2 cellular contexts compared by ENCODE assay signal in the genomic region with DNA sequence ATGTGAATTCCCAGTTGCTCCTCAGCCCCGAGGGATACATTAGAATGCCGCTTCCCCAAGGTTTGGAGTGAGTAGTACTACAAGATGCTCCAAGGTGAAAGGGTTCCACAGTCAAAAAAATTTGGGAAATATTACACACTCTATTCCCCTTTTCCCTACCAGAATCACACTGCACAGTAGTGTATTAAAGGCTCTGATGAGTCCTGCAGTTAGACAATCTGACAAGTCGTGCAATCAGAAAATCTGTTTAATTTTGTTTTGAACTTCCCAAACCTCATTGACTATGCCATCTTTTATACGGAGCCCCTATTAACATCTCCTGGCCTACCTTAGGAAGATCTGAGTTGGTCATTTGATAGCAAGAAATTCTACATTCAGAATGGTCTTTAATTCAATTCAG.
TF ChIP-seq lines count a peak whose summit lies in the region.

No MANE protein-coding gene starts in this region.

TF ChIP-seq in GM23338, 12 proteins besides CTCF, POLR2A, EP300 and RAD21:
- TF ChIP-seq ZNF114 (CRISPR knock-in tag; IDR thresholded peaks at IDR 0.05) (no peak), POLR2AphosphoS5 (IDR thresholded peaks at IDR 0.05; ENCODE audit: low read depth) (no peak), NANOG (IDR thresholded peaks at IDR 0.05; ENCODE audit: borderline replicate concordance) (no peak), JUNB (IDR thresholded peaks at IDR 0.05; ENCODE audit: unreplicated experiment) (no peak), EZH2phosphoT487 (IDR thresholded peaks at IDR 0.05; ENCODE audit: unreplicated experiment) (no peak)
- TF ChIP-seq, protein P1, sequence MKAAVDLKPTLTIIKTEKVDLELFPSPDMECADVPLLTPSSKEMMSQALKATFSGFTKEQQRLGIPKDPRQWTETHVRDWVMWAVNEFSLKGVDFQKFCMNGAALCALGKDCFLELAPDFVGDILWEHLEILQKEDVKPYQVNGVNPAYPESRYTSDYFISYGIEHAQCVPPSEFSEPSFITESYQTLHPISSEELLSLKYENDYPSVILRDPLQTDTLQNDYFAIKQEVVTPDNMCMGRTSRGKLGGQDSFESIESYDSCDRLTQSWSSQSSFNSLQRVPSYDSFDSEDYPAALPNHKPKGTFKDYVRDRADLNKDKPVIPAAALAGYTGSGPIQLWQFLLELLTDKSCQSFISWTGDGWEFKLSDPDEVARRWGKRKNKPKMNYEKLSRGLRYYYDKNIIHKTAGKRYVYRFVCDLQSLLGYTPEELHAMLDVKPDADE (IDR thresholded peaks at IDR 0.05), result no peak

TF ChIP-seq in K562, 482 proteins besides CTCF, POLR2A, EP300 and RAD21:
- TF ChIP-seq RBM34 (IDR thresholded peaks at IDR 0.05; ENCODE audit: borderline replicate concordance, insufficient read depth, low read length), result no peak
- peak; percentile 96 for TF ChIP-seq ZNF239 (CRISPR knock-in tag; IDR thresholded peaks at IDR 0.05)
